ENCODE assay signal across 24 cellular contexts in the genomic region with DNA sequence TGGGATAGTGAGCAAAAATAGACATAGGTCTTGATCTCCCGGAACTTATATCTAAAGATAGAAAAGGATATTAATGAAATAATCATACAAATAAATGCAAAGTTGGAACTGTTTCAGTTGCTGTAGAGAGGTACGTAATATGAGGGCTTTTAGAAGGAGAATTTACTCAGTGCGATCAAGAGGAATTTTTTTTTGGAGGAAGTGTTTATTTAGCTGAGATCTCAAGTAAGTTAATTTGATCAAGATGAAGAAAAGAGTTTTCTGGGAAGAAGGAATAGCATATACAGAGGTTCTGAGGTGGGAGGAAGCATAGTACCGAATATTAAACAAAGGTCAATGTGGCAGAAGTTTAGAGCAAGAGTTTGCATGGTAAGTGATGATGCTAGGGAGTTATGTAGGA.
"Had no signal": no experiment of that assay in that cellular context is flagged by ENCODE, and none has a peak within 500 bp of the region (broad histone marks: within the 10 kb centered on the region; RNA-seq: fewer than 3 reads in every experiment).

No MANE protein-coding gene starts in this region.

- ATAC-seq: left lobe of liver; mucosa of descending colon; naive thymus-derived CD8-positive, alpha-beta T cell; pancreas; right cardiac atrium; sciatic nerve; stimulated activated memory B cell treated with anti-CD40 and anti-IgM and Interleukin-4, amounts not matched to agents 10 μg/mL and 1 μg/mL and 100 μg/mL, for 72 hours; stimulated activated naive CD8-positive, alpha-beta T cell treated with anti-CD3 and anti-CD28 coated beads, Interleukin-15, amount 100 ng/mL, for 72 hours had no signal

- DNase-seq: heart right ventricle; islet precursor cell; midbrain; mucosa of descending colon; naive thymus-derived CD8-positive, alpha-beta T cell; nucleus accumbens; pancreas; posterior cingulate gyrus; retina; right cardiac atrium; small intestine; stimulated activated CD4-positive, alpha-beta T cell treated with anti-CD3 and anti-CD28 coated beads, Interleukin-1b, Interleukin-23, amount 100 ng/mL, for 48 hours; stimulated activated CD4-positive, alpha-beta T cell treated with anti-CD3 and anti-CD28 coated beads, Interleukin-2, amount 100 ng/mL, for 48 hours; stimulated activated CD4-positive, alpha-beta T cell treated with anti-CD3 and anti-CD28 coated beads, Interleukin-4, amount 100 ng/mL, for 4 hours; stimulated activated CD8-positive, alpha-beta memory T cell treated with anti-CD3 and anti-CD28 coated beads, Interleukin-4, amount 100 ng/mL, for 48 hours; stimulated activated naive CD4-positive, alpha-beta T cell treated with Interleukin-2 at 50 U/mL for 16 hours; stimulated activated naive CD8-positive, alpha-beta T cell treated with anti-CD3 and anti-CD28 coated beads, Interleukin-15, amount 100 ng/mL, for 72 hours; substantia nigra had no signal

- H3K4me3 ChIP-seq: heart right ventricle, hepatocyte, mucosa of descending colon, pancreas, prostate gland, tibial nerve had no signal

- H3K9me3 ChIP-seq: heart right ventricle, mucosa of descending colon, pancreas, prostate gland, tibial nerve had no signal

- H3K27ac ChIP-seq: hepatocyte, pancreas, prostate gland, tibial nerve had no signal

- H3K27me3 ChIP-seq: heart right ventricle, hepatocyte, pancreas, tibial nerve had no signal

- H3K4me1 ChIP-seq: pancreas, prostate gland had no signal

- H3K36me3 ChIP-seq: heart right ventricle, pancreas, prostate gland, tibial nerve had no signal
